Comparison of ENCODE assay signal across 13 cellular contexts in genomic region chr2:64211471-64211870, GRCh38.
DNase-seq lines count a peak whose midpoint lies in the region; ATAC-seq and TF ChIP-seq lines count a peak whose summit lies in the region.
"Had no signal": no experiment of that assay in that cellular context is flagged by ENCODE, and none has a peak within 500 bp of the region (broad histone marks: within the 10 kb centered on the region; RNA-seq: fewer than 3 reads in every experiment).

No MANE protein-coding gene starts in this region.

- H3K27ac ChIP-seq in mucosa of rectum (ENCODE audit: low read depth in 2 of 2, low read length in 2 of 2) (peak overlapping the region; percentile 54 to 73), left ventricle myocardium inferior (replicated peaks) (no peak overlapping the region)
- H3K27ac ChIP-seq: pancreas had no signal

- H3K4me1 ChIP-seq in mucosa of rectum (ENCODE audit: control insufficient read depth in 2 of 2, insufficient read depth in 2 of 2, low read length in 2 of 2) (peaks cover 14 to 39% of the 10 kb centered on the region in 2 donors), left ventricle myocardium inferior (peaks cover 26% of the 10 kb centered on the region)

- H3K36me3 ChIP-seq in mucosa of rectum (ENCODE audit: control insufficient read depth in 2 of 2, insufficient read depth in 2 of 2, low read length in 2 of 2) (no peaks in the 10 kb centered on the region), left ventricle myocardium inferior (no peaks in the 10 kb centered on the region)
- H3K36me3 ChIP-seq: heart right ventricle, pancreas had no signal

- no peak for TF ChIP-seq CTCF in left ventricle myocardium inferior (IDR thresholded peaks at IDR 0.05; ENCODE audit: borderline replicate concordance)

- H3K4me1 Mint-ChIP-seq in stimulated activated naive CD8-positive, alpha-beta T cell treated with anti-CD3 and anti-CD28 coated beads, Interleukin-15, Interleukin-2, amounts not matched to agents 100 ng/mL and 50 ng/mL, for 24 hours (ENCODE audit: low read depth) = peaks cover 95% of the 10 kb centered on the region
- peaks cover 89% of the 10 kb centered on the region for H3K4me1 Mint-ChIP-seq in stimulated activated naive CD8-positive, alpha-beta T cell treated with anti-CD3 and anti-CD28 coated beads, Interleukin-15, amount 100 ng/mL, for 72 hours

- H3K9me3 Mint-ChIP-seq in stimulated activated naive CD8-positive, alpha-beta T cell treated with anti-CD3 and anti-CD28 coated beads, Interleukin-15, Interleukin-2, amounts not matched to agents 100 ng/mL and 50 ng/mL, for 24 hours = no peaks in the 10 kb centered on the region
- peaks cover 0 to 5% of the 10 kb centered on the region in 2 donors for H3K9me3 Mint-ChIP-seq in stimulated activated naive CD8-positive, alpha-beta T cell treated with anti-CD3 and anti-CD28 coated beads, Interleukin-15, amount 100 ng/mL, for 72 hours
- H3K9me3 Mint-ChIP-seq in activated naive CD4-positive, alpha-beta T cell treated with anti-CD3 and anti-CD28 coated beads, Interleukin-2, amount 50 U/mL, for 72 hours = peaks cover 3 to 12% of the 10 kb centered on the region in 2 donors

- H3K27me3 Mint-ChIP-seq in stimulated activated naive CD8-positive, alpha-beta T cell treated with anti-CD3 and anti-CD28 coated beads, Interleukin-15, Interleukin-2, amounts not matched to agents 100 ng/mL and 50 ng/mL, for 24 hours = no peaks in the 10 kb centered on the region
- no peaks in the 10 kb centered on the region for H3K27me3 Mint-ChIP-seq in stimulated activated naive CD8-positive, alpha-beta T cell treated with anti-CD3 and anti-CD28 coated beads, Interleukin-15, amount 100 ng/mL, for 72 hours

- no peak for ATAC-seq in stimulated activated naive CD8-positive, alpha-beta T cell treated with anti-CD3 and anti-CD28 coated beads, Interleukin-15, amount 100 ng/mL, for 72 hours
- no peak for ATAC-seq in activated naive CD4-positive, alpha-beta T cell treated with anti-CD3 and anti-CD28 coated beads, Interleukin-2, amount 50 U/mL, for 72 hours
- no peak for ATAC-seq in HG02678 (IDR thresholded peaks at IDR 0.05; ENCODE audit: unreplicated experiment)

- H3K36me3 Mint-ChIP-seq in stimulated activated naive CD8-positive, alpha-beta T cell treated with anti-CD3 and anti-CD28 coated beads, Interleukin-15, Interleukin-2, amounts not matched to agents 100 ng/mL and 50 ng/mL, for 24 hours (ENCODE audit: low read depth) = no peaks in the 10 kb centered on the region
- peaks cover 7 to 11% of the 10 kb centered on the region in 2 donors for H3K36me3 Mint-ChIP-seq in activated naive CD4-positive, alpha-beta T cell treated with anti-CD3 and anti-CD28 coated beads, Interleukin-2, amount 50 U/mL, for 72 hours

- no peak for DNase-seq in stimulated activated naive CD8-positive, alpha-beta T cell treated with anti-CD3 and anti-CD28 coated beads, Interleukin-15, amount 100 ng/mL, for 72 hours
- no peak for DNase-seq in activated naive CD4-positive, alpha-beta T cell treated with anti-CD3 and anti-CD28 coated beads, Interleukin-2, amount 50 U/mL, for 72 hours (ENCODE audit: low spot score in 2 of 2)
- DNase-seq in left ventricle myocardium inferior (no peak), posterior vena cava (ENCODE audit: low spot score) (no peak), iPS-NIHi11 (ENCODE audit: low spot score) (no peak)
- DNase-seq: heart right ventricle, NCI-H1417 treated with DMSO at 0.1 percent for 48 hours, NCI-H69, pancreas, Right ventricle myocardium superior had no signal

- intact Hi-C loops in left ventricle myocardium inferior (cut with micrococcal nuclease) = no loop called here
- intact Hi-C loops in posterior vena cava (cut with DNase I) = no loop called here

- H3K4me3 Mint-ChIP-seq in stimulated activated naive CD8-positive, alpha-beta T cell treated with anti-CD3 and anti-CD28 coated beads, Interleukin-15, Interleukin-2, amounts not matched to agents 100 ng/mL and 50 ng/mL, for 24 hours = no peak overlapping the region
- no peak overlapping the region for H3K4me3 Mint-ChIP-seq in stimulated activated naive CD8-positive, alpha-beta T cell treated with anti-CD3 and anti-CD28 coated beads, Interleukin-15, amount 100 ng/mL, for 72 hours

- H3K27ac Mint-ChIP-seq in stimulated activated naive CD8-positive, alpha-beta T cell treated with anti-CD3 and anti-CD28 coated beads, Interleukin-15, Interleukin-2, amounts not matched to agents 100 ng/mL and 50 ng/mL, for 24 hours = peak overlapping the region; percentile 69
- no peak overlapping the region for H3K27ac Mint-ChIP-seq in stimulated activated naive CD8-positive, alpha-beta T cell treated with anti-CD3 and anti-CD28 coated beads, Interleukin-15, amount 100 ng/mL, for 72 hours
- peak overlapping the region; percentile 81 to 98 for H3K27ac Mint-ChIP-seq in activated naive CD4-positive, alpha-beta T cell treated with anti-CD3 and anti-CD28 coated beads, Interleukin-2, amount 50 U/mL, for 72 hours

- H3K27me3 ChIP-seq in mucosa of rectum (ENCODE audit: control insufficient read depth in 2 of 2, insufficient read depth in 2 of 2, low read length in 2 of 2) = no peaks in the 10 kb centered on the region
- H3K27me3 ChIP-seq in left ventricle myocardium inferior (ENCODE audit: low read depth) = no peaks in the 10 kb centered on the region
- H3K27me3 ChIP-seq: heart right ventricle, pancreas had no signal

- H3K9ac ChIP-seq in mucosa of rectum (ENCODE audit: low read depth in 1 of 2, low read length in 2 of 2) = no peak overlapping the region

- no peak overlapping the region for H3K4me3 ChIP-seq in mucosa of rectum (ENCODE audit: low read length in 2 of 2)
- H3K4me3 ChIP-seq in left ventricle myocardium inferior = no peak overlapping the region
- H3K4me3 ChIP-seq: heart right ventricle, pancreas had no signal

- H3K9me3 ChIP-seq in mucosa of rectum (ENCODE audit: control insufficient read depth in 2 of 2, low read length in 2 of 2) = no peaks in the 10 kb centered on the region
- no peaks in the 10 kb centered on the region for H3K9me3 ChIP-seq in left ventricle myocardium inferior (replicated peaks)
- H3K9me3 ChIP-seq: heart right ventricle, pancreas had no signal

Comparison
In these comparisons a context has a peak if more than half of its experiments do, and no peak if none do; other contexts are left out.
1. H3K27ac Mint-ChIP-seq: peak in stimulated activated naive CD8-positive, alpha-beta T cell treated with anti-CD3 and anti-CD28 coated beads, Interleukin-15, Interleukin-2, amounts not matched to agents 100 ng/mL and 50 ng/mL, for 24 hours (single experiment) and activated naive CD4-positive, alpha-beta T cell treated with anti-CD3 and anti-CD28 coated beads, Interleukin-2, amount 50 U/mL, for 72 hours (2 of 2); none in stimulated activated naive CD8-positive, alpha-beta T cell treated with anti-CD3 and anti-CD28 coated beads, Interleukin-15, amount 100 ng/mL, for 72 hours (0 of 2).